ENCODE assay signal across 26 cellular contexts in the genomic region with DNA sequence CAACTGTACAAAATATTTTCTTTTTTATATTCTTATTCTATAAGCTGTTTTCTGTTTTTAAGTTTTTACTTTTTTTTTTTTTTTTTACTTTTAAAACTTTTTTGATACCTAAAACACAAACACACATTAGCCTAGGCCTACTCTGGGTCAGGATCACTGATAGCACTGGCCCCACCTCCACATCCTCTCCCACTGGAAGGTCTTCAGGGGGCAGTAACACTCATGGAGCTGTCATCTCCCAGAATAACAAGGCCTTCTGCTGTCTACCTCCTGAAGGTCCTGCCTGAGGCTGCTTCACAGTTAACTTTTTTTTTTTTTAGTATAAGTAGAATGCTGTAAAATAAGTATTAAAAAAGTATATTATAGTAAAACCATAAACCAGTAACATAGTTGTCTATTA.
"Had no signal": no experiment of that assay in that cellular context is flagged by ENCODE, and none has a peak within 500 bp of the region (broad histone marks: within the 10 kb centered on the region; RNA-seq: fewer than 3 reads in every experiment).

No MANE protein-coding gene starts in this region.

- DNase-seq: colonic mucosa; effector CD8-positive, alpha-beta T cell; endodermal cell; foreskin keratinocyte; heart left ventricle; kidney; midbrain; naive thymus-derived CD4-positive, alpha-beta T cell; stimulated activated CD4-positive, alpha-beta T cell treated with anti-CD3 and anti-CD28 coated beads, Interleukin-2, amount 100 ng/mL, for 24 hours; stimulated activated CD4-positive, alpha-beta T cell treated with anti-CD3 and anti-CD28 coated beads, Interleukin-4, amount 100 ng/mL, for 24 hours; stimulated activated naive CD4-positive, alpha-beta T cell treated with Interleukin-2 at 50 U/mL for 16 hours; stomach; thyroid gland had no signal

- H3K9me3 Mint-ChIP-seq: dendritic cell treated with granulocyte-macrophage colony-stimulating factor and Interleukin-4, amounts not matched to agents 40 ng/mL and 50 ng/mL, for 4 days; endodermal cell; nephron; neural progenitor cell had no signal

- H3K27ac ChIP-seq: colonic mucosa, epithelial cell of prostate, foreskin keratinocyte, gastroesophageal sphincter, heart left ventricle, hepatocyte, neural progenitor cell, prostate gland, right atrium auricular region, stomach, upper lobe of left lung had no signal

- H3K27me3 Mint-ChIP-seq: dendritic cell treated with granulocyte-macrophage colony-stimulating factor and Interleukin-4, amounts not matched to agents 40 ng/mL and 50 ng/mL, for 4 days; naive thymus-derived CD4-positive, alpha-beta T cell had no signal

- H3K4me3 ChIP-seq: colonic mucosa, gastroesophageal sphincter, heart left ventricle, hepatocyte, neural progenitor cell, prostate gland, right atrium auricular region, stomach, thyroid gland, upper lobe of left lung had no signal

- H3K9me3 ChIP-seq: colonic mucosa, gastroesophageal sphincter, heart left ventricle, prostate gland, right atrium auricular region, stomach, thyroid gland, upper lobe of left lung had no signal

- ATAC-seq: esophagus mucosa; foreskin keratinocyte; gastroesophageal sphincter; heart left ventricle; left lobe of liver; naive thymus-derived CD4-positive, alpha-beta T cell; sciatic nerve; stimulated activated effector memory CD8-positive, alpha-beta T cell treated with anti-CD3 and anti-CD28 coated beads, Interleukin-12 subunit alpha, Interleukin-12 subunit beta, amount 100 ng/mL, for 72 hours had no signal

- H3K36me3 Mint-ChIP-seq: neural progenitor cell; stimulated activated effector memory CD8-positive, alpha-beta T cell treated with anti-CD3 and anti-CD28 coated beads, Interleukin-12 subunit alpha, Interleukin-12 subunit beta, amount 100 ng/mL, for 72 hours had no signal

- H3K27me3 ChIP-seq: colonic mucosa, foreskin keratinocyte, gastroesophageal sphincter, heart left ventricle, hepatocyte, neural progenitor cell, right atrium auricular region, stomach, thyroid gland, upper lobe of left lung had no signal

- H3K4me1 ChIP-seq: colonic mucosa, foreskin keratinocyte, gastroesophageal sphincter, neural progenitor cell, prostate gland, right atrium auricular region, stomach, upper lobe of left lung had no signal

- H3K36me3 ChIP-seq: colonic mucosa, gastroesophageal sphincter, heart left ventricle, neural progenitor cell, prostate gland, right atrium auricular region, thyroid gland, upper lobe of left lung had no signal

- H3K27ac Mint-ChIP-seq: dendritic cell treated with granulocyte-macrophage colony-stimulating factor and Interleukin-4, amounts not matched to agents 40 ng/mL and 50 ng/mL, for 4 days; endodermal cell; naive thymus-derived CD4-positive, alpha-beta T cell; nephron; neural progenitor cell; stimulated activated effector memory CD8-positive, alpha-beta T cell treated with anti-CD3 and anti-CD28 coated beads, Interleukin-12 subunit alpha, Interleukin-12 subunit beta, amount 100 ng/mL, for 72 hours had no signal

- H3K4me1 Mint-ChIP-seq: naive thymus-derived CD4-positive, alpha-beta T cell had no signal

- H3K4me3 Mint-ChIP-seq: dendritic cell treated with granulocyte-macrophage colony-stimulating factor and Interleukin-4, amounts not matched to agents 40 ng/mL and 50 ng/mL, for 4 days; endodermal cell; naive thymus-derived CD4-positive, alpha-beta T cell; nephron; neural progenitor cell; stimulated activated effector memory CD8-positive, alpha-beta T cell treated with anti-CD3 and anti-CD28 coated beads, Interleukin-12 subunit alpha, Interleukin-12 subunit beta, amount 100 ng/mL, for 72 hours had no signal
